Comparison of ENCODE assay signal across 36 cellular contexts in genomic region chr11:19092850-19093249, GRCh38. TPM values are rescaled to one million over a fixed set of nuclear protein-coding genes. Genes with fewer than 3 reads are reported as not detected.
"Had no signal": no experiment of that assay in that cellular context is flagged by ENCODE, and none has a peak within 500 bp of the region (broad histone marks: within the 10 kb centered on the region; RNA-seq: fewer than 3 reads in every experiment).

No MANE protein-coding gene starts in this region.

- H3K4me3 ChIP-seq: coronary artery, esophagus muscularis mucosa, gastrocnemius medialis, heart left ventricle had no signal

- H3K9me3 ChIP-seq: esophagus muscularis mucosa, gastrocnemius medialis, heart left ventricle had no signal

- DNase-seq: activated B cell treated with CpG ODN at 0.5 μM for 24 hours; activated CD4-positive, alpha-beta T cell treated with anti-CD3 and anti-CD28 coated beads for 48 hours; activated CD4-positive, alpha-beta T cell treated with anti-CD3 and anti-CD28 coated beads, Interleukin-2, amount 50 U/mL, for 1 hour; activated CD4-positive, alpha-beta T cell treated with anti-CD3 and anti-CD28 coated beads, Interleukin-2, amount 50 U/mL, for 48 hours; activated CD8-positive, alpha-beta memory T cell treated with anti-CD3 and anti-CD28 coated beads for 24 hours; activated CD8-positive, alpha-beta T cell treated with anti-CD3 and anti-CD28 coated beads for 36 hours; activated effector memory CD4-positive, alpha-beta T cell treated with Interleukin-2 at 50 U/mL for 16 hours; activated gamma-delta T cell treated with Interleukin-2 at 50 U/mL for 16 hours; activated naive CD4-positive, alpha-beta T cell treated with anti-CD3 and anti-CD28 coated beads, Interleukin-2, amount 50 U/mL, for 16 hours; activated naive CD4-positive, alpha-beta T cell treated with Interleukin-2 at 50 U/mL for 16 hours; activated T-cell treated with anti-CD3 and anti-CD28 coated beads, Interleukin-2, amount 50 U/mL, for 4 hours; amniotic stem cell; anterior cingulate cortex; brain microvascular endothelial cell; effector CD4-positive, alpha-beta T cell; effector memory CD8-positive, alpha-beta T cell; erythroblast; foreskin keratinocyte; gastrocnemius medialis; glutamatergic neuron; heart left ventricle; T-helper 17 cell; T1000; WERI-Rb-1 had no signal

- H3K27me3 ChIP-seq: brain microvascular endothelial cell had no signal

- H3K4me1 Mint-ChIP-seq: activated B cell treated with CpG ODN at 0.5 μM for 24 hours; activated T-helper 17 cell treated with anti-CD3 and anti-CD28 coated beads, Interleukin-2, amount 50 U/mL, for 72 hours; central memory CD8-positive, alpha-beta T cell; T-helper 17 cell had no signal

- H3K36me3 Mint-ChIP-seq: activated naive CD8-positive, alpha-beta T cell had no signal

- H3K4me1 ChIP-seq: esophagus muscularis mucosa, foreskin keratinocyte, gastrocnemius medialis had no signal

- H3K36me3 ChIP-seq: brain microvascular endothelial cell, esophagus muscularis mucosa, gastrocnemius medialis, heart left ventricle, WERI-Rb-1 had no signal

- H3K9me3 Mint-ChIP-seq: activated B cell treated with CpG ODN at 0.5 μM for 24 hours; activated CD8-positive, alpha-beta T cell treated with anti-CD3 and anti-CD28 coated beads for 36 hours; activated T-cell treated with anti-CD3 and anti-CD28 coated beads, Interleukin-2, amount 50 U/mL, for 4 hours; central memory CD8-positive, alpha-beta T cell; dendritic cell treated with granulocyte-macrophage colony-stimulating factor and Interleukin-4, amounts not matched to agents 40 ng/mL and 50 ng/mL, for 4 days; effector memory CD8-positive, alpha-beta T cell; T-helper 2 cell treated with Interferon-gamma antibody and Interleukin-4, amounts not matched to agents 5 μg/mL and 100 μg/mL, for 36 hours had no signal

- FAIRE-seq: astrocyte, bronchial epithelial cell had no signal

- H3K27ac Mint-ChIP-seq: activated B cell treated with CpG ODN at 0.5 μM for 24 hours; activated CD8-positive, alpha-beta T cell treated with anti-CD3 and anti-CD28 coated beads for 36 hours; activated naive CD8-positive, alpha-beta T cell; activated T-helper 17 cell treated with anti-CD3 and anti-CD28 coated beads, Interleukin-2, amount 50 U/mL, for 72 hours; dendritic cell treated with granulocyte-macrophage colony-stimulating factor and Interleukin-4, amounts not matched to agents 40 ng/mL and 50 ng/mL, for 4 days; effector memory CD8-positive, alpha-beta T cell; T-helper 17 cell; T-helper 2 cell treated with Interferon-gamma antibody and Interleukin-4, amounts not matched to agents 5 μg/mL and 100 μg/mL, for 36 hours had no signal

- H3K27ac ChIP-seq: brain microvascular endothelial cell, coronary artery, esophagus muscularis mucosa, foreskin keratinocyte, gastrocnemius medialis, heart left ventricle, WERI-Rb-1 had no signal

- ATAC-seq: activated CD4-positive, CD25-positive, alpha-beta regulatory T cell treated with anti-CD3 and anti-CD28 coated beads, Interleukin-2, amount 50 U/mL, for 24 hours; activated CD8-positive, alpha-beta T cell treated with anti-CD3 and anti-CD28 coated beads for 36 hours; activated T-cell treated with anti-CD3 and anti-CD28 coated beads, Interleukin-2, amount 50 U/mL, for 4 hours; activated T-helper 17 cell treated with anti-CD3 and anti-CD28 coated beads, Interleukin-2, amount 50 U/mL, for 72 hours; effector memory CD8-positive, alpha-beta T cell; foreskin keratinocyte; gastrocnemius medialis; heart left ventricle; T-helper 17 cell had no signal

- H3K4me3 Mint-ChIP-seq: activated B cell treated with CpG ODN at 0.5 μM for 24 hours; activated CD8-positive, alpha-beta T cell treated with anti-CD3 and anti-CD28 coated beads for 36 hours; activated naive CD8-positive, alpha-beta T cell; activated T-cell treated with anti-CD3 and anti-CD28 coated beads, Interleukin-2, amount 50 U/mL, for 4 hours; activated T-helper 17 cell treated with anti-CD3 and anti-CD28 coated beads, Interleukin-2, amount 50 U/mL, for 72 hours; central memory CD8-positive, alpha-beta T cell; dendritic cell treated with granulocyte-macrophage colony-stimulating factor and Interleukin-4, amounts not matched to agents 40 ng/mL and 50 ng/mL, for 4 days; effector memory CD8-positive, alpha-beta T cell; T-helper 17 cell; T-helper 2 cell treated with Interferon-gamma antibody and Interleukin-4, amounts not matched to agents 5 μg/mL and 100 μg/mL, for 36 hours had no signal

RNA-seq across cellular contexts. Expression of gene MRGPRX2, which starts 32.3 kb away (rescaled TPM):
- total RNA-seq: activated B cell treated with CpG ODN at 0.5 μM for 24 hours; activated CD8-positive, alpha-beta T cell treated with anti-CD3 and anti-CD28 coated beads for 36 hours; activated T-cell treated with anti-CD3 and anti-CD28 coated beads, Interleukin-2, amount 50 U/mL, for 4 hours; astrocyte; bronchial epithelial cell; cardiac septum; cerebellum; foreskin keratinocyte; gastrocnemius medialis; T-helper 17 cell had no signal
- polyA plus RNA-seq: foreskin keratinocyte, heart left ventricle had no signal
